ENCODE assay signal across 1 cellular context in genomic region chr17:3885970-3886369, GRCh38.
TF ChIP-seq lines count a peak whose summit lies in the region.

No MANE protein-coding gene starts in this region.

TF ChIP-seq in IMR-90, 13 proteins besides CTCF, POLR2A, EP300 and RAD21:
- no peak for TF ChIP-seq BHLHE40 (IDR thresholded peaks at IDR 0.05; ENCODE audit: low read depth, low read length)
- no peak for TF ChIP-seq RFX5 (IDR thresholded peaks at IDR 0.05; ENCODE audit: low read depth, low read length)
- no peak for TF ChIP-seq MAFK (IDR thresholded peaks at IDR 0.05; ENCODE audit: low read depth, low read length)
- peak; percentile 4; the same call in 1 of the 2 replicates for TF ChIP-seq SMC3 (IDR thresholded peaks at IDR 0.05; ENCODE audit: low read depth, low read length)
- TF ChIP-seq MAZ (IDR thresholded peaks at IDR 0.05; ENCODE audit: borderline replicate concordance, low read depth, low read length): peak; percentile 26; the same call in 1 of the 2 replicates
- peak; percentile 44 for TF ChIP-seq FOS (IDR thresholded peaks at IDR 0.05; ENCODE audit: low read depth, low read length)
- TF ChIP-seq RCOR1 (IDR thresholded peaks at IDR 0.05; ENCODE audit: insufficient replicate concordance, low read length): peak; percentile 62
- no peak for TF ChIP-seq ELK1 (IDR thresholded peaks at IDR 0.05; ENCODE audit: borderline replicate concordance, low read depth, low read length)
- TF ChIP-seq CEBPB (IDR thresholded peaks at IDR 0.05; ENCODE audit: low read depth, low read length): no peak
- TF ChIP-seq MXI1 (IDR thresholded peaks at IDR 0.05; ENCODE audit: borderline replicate concordance, low read depth, low read length): peak; percentile 61; the same call in 1 of the 2 replicates
- no peak for TF ChIP-seq USF2 (IDR thresholded peaks at IDR 0.05; ENCODE audit: low read depth, low read length)
- no peak for TF ChIP-seq NFE2L2 (IDR thresholded peaks at IDR 0.05; ENCODE audit: low read depth, low read length)
- no peak for TF ChIP-seq CHD1 (IDR thresholded peaks at IDR 0.05; ENCODE audit: low read depth, low read length)
